8 cellular contexts compared by ENCODE assay signal in genomic region chrX:21940356-21940829, GRCh38. TPM values are rescaled to one million over a fixed set of nuclear protein-coding genes. Genes with fewer than 3 reads are reported as not detected.
A peak's percentile ranks its signal among the peaks of the same experiment; 100 is the strongest.
DNase-seq lines count a peak whose midpoint lies in the region; ATAC-seq, FAIRE-seq and TF ChIP-seq lines count a peak whose summit lies in the region.

Gene SMS (plus strand): TSS chrX:21940709. CDS start chrX:21940825, 116 bp downstream.

- no peak for TF ChIP-seq EP300 in GM12878 (IDR thresholded peaks at IDR 0.05; ENCODE audit: borderline replicate concordance in 1 of 2, control insufficient read depth in 1 of 2, low read depth in 2 of 2, low read length in 2 of 2)
- no peak for TF ChIP-seq EP300 in sigmoid colon (IDR thresholded peaks at IDR 0.05)

- peak within 1 kb of the TSS; percentile 53; the same call in 1 of the 2 replicates for H3K4me2 ChIP-seq in GM12878 (ENCODE audit: control insufficient read depth, insufficient read depth)

- H3K36me3 ChIP-seq in GM12878 (ENCODE audit: control insufficient read depth in 2 of 2, insufficient read depth in 2 of 2, low read length in 1 of 2): no peaks in the 10 kb centered on the region
- no peaks in the 10 kb centered on the region for H3K36me3 ChIP-seq in iPS DF 6.9 (ENCODE audit: control insufficient read depth, insufficient read depth, low read length)
- H3K36me3 ChIP-seq in sigmoid colon: no peaks in the 10 kb centered on the region

- H4K20me1 ChIP-seq in GM12878 (ENCODE audit: control insufficient read depth, insufficient read depth): no peaks in the 10 kb centered on the region

- RAD21 ChIA-PET in GM12878 (lab: Charles Lee; ENCODE audit: unreplicated experiment): interaction anchor here (1.5 kb wide), 1 partner anchor 49 kb away, joined by 3 read pairs; no protein-coding TSS in a partner anchor

- intact Hi-C loops in GM12878 (cut with micrococcal nuclease; ENCODE audit: unreplicated experiment) (loop anchor here (2.0 kb wide), 2 partner anchors 102 to 122 kb away; partner anchors contain the start of gene MBTPS2), sigmoid colon (cut with DNase I) (loop anchor here (10.0 kb wide), 1 partner anchor 196 kb away; no protein-coding TSS in a partner anchor)

- POLR2A ChIA-PET in GM12878 (lab: Charles Lee): no interaction called here

- peak within 1 kb of the TSS; percentile 56; the same call in 1 of the 2 replicates for H3K9ac ChIP-seq in GM12878 (ENCODE audit: control insufficient read depth, insufficient read depth, low read length)

- no TSS peak for BruUV-seq in GM12878 (replicated peaks; lab: Mats Ljungman, UMichigan)

- SMC1A ChIA-PET in GM12878 (lab: Charles Lee; ENCODE audit: uncharacterized antibody, unreplicated experiment): no interaction called here

- peak within 1 kb of the TSS; percentile 48 for H2AFZ ChIP-seq in GM12878 (ENCODE audit: control insufficient read depth, low read depth, low read length)

- H3K9me3 ChIP-seq in GM12878 (replicated peaks; ENCODE audit: control insufficient read depth, insufficient read depth, low read length) (no peaks in the 10 kb centered on the region), iPS DF 6.9 (ENCODE audit: control insufficient read depth, insufficient read depth, low read length) (no peaks in the 10 kb centered on the region), sigmoid colon (no peaks in the 10 kb centered on the region)

- CTCF ChIA-PET in GM12878 (lab: Yijun Ruan, JAX): no interaction called here

- no peak for FAIRE-seq in GM12878 (lab: Jason Lieb, UNC)

- H3K27ac ChIP-seq in GM12878 (ENCODE audit: control insufficient read depth, insufficient read depth) (peak within 1 kb of the TSS; percentile 35; the same call in 1 of the 2 replicates), iPS DF 6.9 (ENCODE audit: low read length) (no peak within 1 kb of the TSS), sigmoid colon (peak within 1 kb of the TSS; percentile 82 to 85 (median 83))

- H3K27me3 ChIP-seq in GM12878 (replicated peaks in 1 of 2; ENCODE audit: control insufficient read depth in 2 of 2, insufficient read depth in 2 of 2, low read length in 1 of 2): no peaks in the 10 kb centered on the region
- no peaks in the 10 kb centered on the region for H3K27me3 ChIP-seq in iPS DF 6.9 (ENCODE audit: control insufficient read depth, insufficient read depth, low read length)
- no peaks in the 10 kb centered on the region for H3K27me3 ChIP-seq in sigmoid colon

- in situ Hi-C loops in GM12878 (cut with MboI): no loop called here

- H3K4me1 ChIP-seq in GM12878 (ENCODE audit: control insufficient read depth, insufficient read depth, low read length) (no peaks in the 10 kb centered on the region), iPS DF 6.9 (ENCODE audit: control insufficient read depth, insufficient read depth, low read length) (peaks cover 4% of the 10 kb centered on the region), sigmoid colon (peaks cover 0 to 10% (median 2%) of the 10 kb centered on the region in 4 donors)

- ATAC-seq in HG02678 (IDR thresholded peaks at IDR 0.05; ENCODE audit: unreplicated experiment): peak; percentile 78
- peak; percentile 73 for ATAC-seq in GM12878

- DNase-seq in NCI-H128 (lab: John Stamatoyannopoulos, UW; ENCODE audit: unreplicated experiment) (peak; percentile 44), T1000 (lab: John Stamatoyannopoulos, UW) (peak; percentile 32), GM12878 (ENCODE audit: low read depth, low spot score) (no peak), iPS DF 6.9 (ENCODE audit: low read depth, low spot score) (no peak), sigmoid colon (peak; percentile 90), amniotic stem cell (lab: John Stamatoyannopoulos, UW) (no peak)

- TF ChIP-seq RAD21 in GM12878 (IDR thresholded peaks at IDR 0.05; ENCODE audit: insufficient read depth, low read depth, low read length): no peak

- WGBS in GM12878 (ENCODE audit: insufficient coverage, insufficient replicate concordance, low lambda C conversion rate, missing lambda C conversion rate): 25% methylated on average over 31 of the region's 46 CpGs
- WGBS in iPS DF 6.9 (ENCODE audit: insufficient coverage, insufficient read length): no CpG with 5 or more reads among the region's 46 CpGs
- 0 to 1% methylated on average over 46 of the region's 46 CpGs for WGBS in sigmoid colon, 2 donors

- TF ChIP-seq CTCF in GM12878 (IDR thresholded peaks at IDR 0.05 in 2 of 3, conservative IDR thresholded peaks at IDR 0.05 in 1 of 3; ENCODE audit: control insufficient read depth in 2 of 3, extremely low read depth in 1 of 3, insufficient read depth in 1 of 3, low read depth in 3 of 3, low read length in 3 of 3) (no peak), sigmoid colon (IDR thresholded peaks at IDR 0.05) (no peak)

- H3K4me3 ChIP-seq in GM12878 (peak within 1 kb of the TSS; percentile 66), iPS DF 6.9 (ENCODE audit: low read length) (peak within 1 kb of the TSS; percentile 88), sigmoid colon (peak within 1 kb of the TSS; percentile 40 to 65 (median 64))

- TF ChIP-seq POLR2A in GM15510 (IDR thresholded peaks at IDR 0.05; ENCODE audit: borderline replicate concordance, extremely low read depth, insufficient read length) (peak; percentile 62), GM12878 (IDR thresholded peaks at IDR 0.05; ENCODE audit: low read depth, low read length) (0 out of 2 replicates have a peak, but pooled peaks have one; percentile 73), sigmoid colon (IDR thresholded peaks at IDR 0.05) (peak in 1 of 2 donors; percentile 21)

- H3K79me2 ChIP-seq in GM12878 (ENCODE audit: control insufficient read depth, insufficient read depth, low read length): peaks cover 28% of the 10 kb centered on the region

TF ChIP-seq in GM12878, 131 proteins besides CTCF, POLR2A, EP300 and RAD21:
- TF ChIP-seq IKZF2 (IDR thresholded peaks at IDR 0.05) (no peak), NR2C1 (IDR thresholded peaks at IDR 0.05) (0 out of 2 replicates have a peak, but pooled peaks have one; percentile 16), HSF1 (IDR thresholded peaks at IDR 0.05; ENCODE audit: low read depth, low read length) (no peak), POLR2AphosphoS2 (IDR thresholded peaks at IDR 0.05; ENCODE audit: low read depth, low read length) (0 out of 2 replicates have a peak, but pooled peaks have one; percentile 29), MLLT1 (IDR thresholded peaks at IDR 0.05) (no peak), EGR1 (IDR thresholded peaks at IDR 0.05; ENCODE audit: borderline replicate concordance in 1 of 2, low read depth in 2 of 2, low read length in 2 of 2) (peak in 1 of 2 experiments; percentile 70; a peak in 1 of 3 replicates), HDAC2 (IDR thresholded peaks at IDR 0.05) (no peak), YY1 (IDR thresholded peaks at IDR 0.05; ENCODE audit: low read depth, low read length) (peak; percentile 88), CREM (IDR thresholded peaks at IDR 0.05; ENCODE audit: low read depth) (peak; percentile 40; the same call in 1 of the 2 replicates), CREB1 (IDR thresholded peaks at IDR 0.05; ENCODE audit: low read depth) (peak; percentile 45), TAF1 (IDR thresholded peaks at IDR 0.05; ENCODE audit: borderline replicate concordance, low read depth, low read length) (0 out of 2 replicates have a peak, but pooled peaks have one; percentile 16)
TF ChIP-seq in GM12878: peak in this region for 7.

RNA-seq across cellular contexts. Expression of gene SMS, which starts in this region (rescaled TPM):
- 14.5 and 16.3 TPM in 2 replicates for total RNA-seq in GM12878 (2013; cell fraction: nucleolus; rRNA removed)
- total RNA-seq in GM12878 (2014; rRNA removed) (115 and 118 TPM in 2 replicates), GM12878 (2014; rRNA removed; fragmentation: Illumina TruSeq; extraction: Trizol) (138 and 140 TPM in 2 replicates), GM12878 (2021) (113 and 114 TPM in 2 replicates), sigmoid colon (10 to 100 TPM; 62.6 to 84.5 (median 70.0) TPM)
- polyA plus RNA-seq in GM12878 (2011; ENCODE audit: low read depth): 40.8 TPM
- polyA plus RNA-seq in GM12878 (2011; rRNA removed) (75.4 and 123 TPM in 2 replicates), GM12878 (2014; fragmentation: Illumina TruSeq; extraction: Trizol) (138 and 169 TPM in 2 replicates), GM12878 (2014; fragmentation: Nextera tagmentation; extraction: Ambion mirVana) (10 to 100 TPM; 55.8 to 87.2 TPM), GM12878 (2014; rRNA removed) (82.8 and 91.8 TPM in 2 replicates), GM12878 (2016; fragmentation: Nextera tagmentation; extraction: Ambion mirVana) (100 to 1,000 TPM; 155 to 156 TPM), sigmoid colon (10 to 100 TPM; 64.3 to 65.8 (median 64.5) TPM)
- polyA plus RNA-seq in GM12878 (2011; cell fraction: cytosol; rRNA removed): 46.2 and 47.4 TPM in 2 replicates
- polyA plus RNA-seq in GM12878 (2011; cell fraction: nucleus; rRNA removed): 28.2 and 32.5 TPM in 2 replicates
- polyA plus RNA-seq in GM12878 (2012): 69.5 and 75.1 TPM in 2 replicates
- 29.4 and 29.6 TPM in 2 replicates for polyA minus RNA-seq in GM12878 (2011; rRNA and poly(A)+ RNA removed)
- polyA minus RNA-seq in GM12878 (2011; cell fraction: cytosol; rRNA and poly(A)+ RNA removed): 35.0 and 44.4 TPM in 2 replicates
- 8.1 and 12.8 TPM in 2 replicates for polyA minus RNA-seq in GM12878 (2011; cell fraction: nucleus; rRNA and poly(A)+ RNA removed)

Comparison
In these comparisons a context has a peak if more than half of its experiments do, and no peak if none do; other contexts are left out.
1. DNase-seq: peak in NCI-H128 (single experiment), T1000 (single experiment) and sigmoid colon (single experiment); none in GM12878 (single experiment), iPS DF 6.9 (single experiment) and amniotic stem cell (single experiment).
2. Peak in every context shown above with its lines, with median percentiles within 50 percentile points of each other: H3K4me3 ChIP-seq.